ENCODE assay signal across 1 cellular context in the genomic region with DNA sequence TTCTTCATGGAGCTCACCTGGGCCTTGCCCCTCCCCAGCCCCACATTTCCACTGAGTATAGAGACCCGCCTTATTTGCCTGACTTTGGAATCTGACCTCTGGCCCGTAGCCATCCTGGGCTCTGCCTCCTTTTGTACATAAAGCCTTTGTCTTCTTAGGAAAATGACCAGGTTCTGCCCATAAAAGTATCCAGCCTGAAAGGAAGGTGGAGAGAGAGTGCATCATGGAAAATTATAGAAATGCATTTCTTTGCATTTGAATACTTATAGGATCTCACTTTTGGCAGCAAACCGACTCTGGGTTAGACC.
TF ChIP-seq lines count a peak whose summit lies in the region.

No MANE protein-coding gene starts in this region.

TF ChIP-seq in liver, 16 proteins besides CTCF, POLR2A, EP300 and RAD21 (continued from another document):
- TF ChIP-seq REST (IDR thresholded peaks at IDR 0.05) (peak; percentile 42), YY1 (IDR thresholded peaks at IDR 0.05) (peak; percentile 46), FOXA1 (IDR thresholded peaks at IDR 0.05) (peak; percentile 80)
- TF ChIP-seq, protein P1, sequence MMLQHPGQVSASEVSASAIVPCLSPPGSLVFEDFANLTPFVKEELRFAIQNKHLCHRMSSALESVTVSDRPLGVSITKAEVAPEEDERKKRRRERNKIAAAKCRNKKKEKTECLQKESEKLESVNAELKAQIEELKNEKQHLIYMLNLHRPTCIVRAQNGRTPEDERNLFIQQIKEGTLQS (IDR thresholded peaks at IDR 0.05): no peak
- TF ChIP-seq, protein P2, sequence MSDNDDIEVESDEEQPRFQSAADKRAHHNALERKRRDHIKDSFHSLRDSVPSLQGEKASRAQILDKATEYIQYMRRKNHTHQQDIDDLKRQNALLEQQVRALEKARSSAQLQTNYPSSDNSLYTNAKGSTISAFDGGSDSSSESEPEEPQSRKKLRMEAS (IDR thresholded peaks at IDR 0.05): peak; percentile 22
